ENCODE assay signal across 8 cellular contexts in genomic region chr14:50001146-50001998, GRCh38.
DNase-seq lines count a peak whose midpoint lies in the region; ATAC-seq and TF ChIP-seq lines count a peak whose summit lies in the region.

No MANE protein-coding gene starts in this region.

- POLR2A ChIA-PET in AG04450 (lab: Yijun Ruan, JAX), result interaction anchor here (0.9 to 2.6 kb wide), 5 partner anchors 22 to 89 kb away, joined by 3 to 6 read pairs (median 4); no protein-coding TSS in a partner anchor
- POLR2A ChIA-PET in activated B cell treated with CpG ODN at 0.5 μM for 24 hours (lab: Charles Lee), result interaction anchor here (0.5 to 7.3 kb wide), 39 partner anchors 9 to 381 kb away, joined by 3 to 301 read pairs (median 8); partner anchors contain the start of genes ARF6, MGAT2, NEMF and RPL36AL

- intact Hi-C loops in activated B cell treated with CpG ODN at 0.5 μM for 24 hours (cut with micrococcal nuclease), result loop anchor here (1.0 kb wide), 1 partner anchor 8 kb away; no protein-coding TSS in a partner anchor

- DNase-seq in AG04450 (ENCODE audit: low read depth, low spot score) (no peak), KBM-7 (peak; percentile 76), activated B cell treated with CpG ODN at 0.5 μM for 24 hours (peak; percentile 47), cerebellar cortex (ENCODE audit: low spot score) (peak; percentile 91), mesothelial cell of epicardium (ENCODE audit: low spot score in 2 of 2, unreplicated experiment in 2 of 2) (peak in 1 of 2 experiments; percentile 43), AML-193 (lab: John Stamatoyannopoulos, UW) (no peak)
- DNase-seq in stimulated activated effector memory CD8-positive, alpha-beta T cell treated with anti-CD3 and anti-CD28 coated beads, Interleukin-12 subunit alpha, Interleukin-12 subunit beta, amount 100 ng/mL, for 72 hours (ENCODE audit: low spot score in 2 of 2), result peak; percentile 64 to 91

- H3K36me3 Mint-ChIP-seq in activated B cell treated with CpG ODN at 0.5 μM for 24 hours (ENCODE audit: low read depth) (peaks cover 6% of the 10 kb centered on the region), mesothelial cell of epicardium (no peaks in the 10 kb centered on the region)
- peaks cover 94% of the 10 kb centered on the region for H3K36me3 Mint-ChIP-seq in stimulated activated effector memory CD8-positive, alpha-beta T cell treated with anti-CD3 and anti-CD28 coated beads, Interleukin-12 subunit alpha, Interleukin-12 subunit beta, amount 100 ng/mL, for 72 hours

- no peaks in the 10 kb centered on the region for H3K9me3 ChIP-seq in AG04450 (ENCODE audit: control insufficient read depth, insufficient read depth, low read length)

- in situ Hi-C loops in KBM-7 (cut with MboI; ENCODE audit: low pct_unique_long_range_greater_than_20kb, low sequenced_read_pairs), result no loop called here

- TF ChIP-seq CTCF in AG04450 (IDR thresholded peaks at IDR 0.05; ENCODE audit: low read depth, low read length) (no peak), activated B cell treated with CpG ODN at 0.5 μM for 24 hours (IDR thresholded peaks at IDR 0.05) (no peak), mesothelial cell of epicardium (IDR thresholded peaks at IDR 0.05; ENCODE audit: unreplicated experiment) (no peak)

- H3K4me1 Mint-ChIP-seq in activated B cell treated with CpG ODN at 0.5 μM for 24 hours, result peaks cover 71% of the 10 kb centered on the region
- H3K4me1 Mint-ChIP-seq in mesothelial cell of epicardium, result peaks cover 48% of the 10 kb centered on the region
- H3K4me1 Mint-ChIP-seq in stimulated activated effector memory CD8-positive, alpha-beta T cell treated with anti-CD3 and anti-CD28 coated beads, Interleukin-12 subunit alpha, Interleukin-12 subunit beta, amount 100 ng/mL, for 72 hours, result peaks cover 67% of the 10 kb centered on the region

- ATAC-seq in GM19023 (IDR thresholded peaks at IDR 0.05; ENCODE audit: unreplicated experiment) (peak; percentile 34), activated B cell treated with CpG ODN at 0.5 μM for 24 hours (ENCODE audit: low read depth) (peak; percentile 31)
- ATAC-seq in stimulated activated effector memory CD8-positive, alpha-beta T cell treated with anti-CD3 and anti-CD28 coated beads, Interleukin-12 subunit alpha, Interleukin-12 subunit beta, amount 100 ng/mL, for 72 hours, result peak; percentile 62

- H3K9me3 Mint-ChIP-seq in activated B cell treated with CpG ODN at 0.5 μM for 24 hours (no peaks in the 10 kb centered on the region), mesothelial cell of epicardium (no peaks in the 10 kb centered on the region)
- H3K9me3 Mint-ChIP-seq in stimulated activated effector memory CD8-positive, alpha-beta T cell treated with anti-CD3 and anti-CD28 coated beads, Interleukin-12 subunit alpha, Interleukin-12 subunit beta, amount 100 ng/mL, for 72 hours, result no peaks in the 10 kb centered on the region

- H3K27ac Mint-ChIP-seq in activated B cell treated with CpG ODN at 0.5 μM for 24 hours (peak overlapping the region; percentile 95), mesothelial cell of epicardium (peak overlapping the region; percentile 98)
- peak overlapping the region; percentile 98 for H3K27ac Mint-ChIP-seq in stimulated activated effector memory CD8-positive, alpha-beta T cell treated with anti-CD3 and anti-CD28 coated beads, Interleukin-12 subunit alpha, Interleukin-12 subunit beta, amount 100 ng/mL, for 72 hours

- peak overlapping the region; percentile 76 for H3K4me3 Mint-ChIP-seq in activated B cell treated with CpG ODN at 0.5 μM for 24 hours
- peak overlapping the region; percentile 14 for H3K4me3 Mint-ChIP-seq in mesothelial cell of epicardium
- H3K4me3 Mint-ChIP-seq in stimulated activated effector memory CD8-positive, alpha-beta T cell treated with anti-CD3 and anti-CD28 coated beads, Interleukin-12 subunit alpha, Interleukin-12 subunit beta, amount 100 ng/mL, for 72 hours, result peak overlapping the region; percentile 72

- H3K4me3 ChIP-seq in AG04450 (ENCODE audit: low read depth, low read length), result no peak overlapping the region

- CTCF ChIA-PET in AG04450 (lab: Charles Lee), result interaction anchor here (0.6 to 1.1 kb wide), 2 partner anchors 51 to 139 kb away, joined by 3 to 4 read pairs; no protein-coding TSS in a partner anchor
- CTCF ChIA-PET in activated B cell treated with CpG ODN at 0.5 μM for 24 hours (lab: Charles Lee), result interaction anchor here (0.8 to 6.7 kb wide), 10 partner anchors 21 to 136 kb away, joined by 3 to 90 read pairs (median 4); no protein-coding TSS in a partner anchor

- no peaks in the 10 kb centered on the region for H3K27me3 ChIP-seq in AG04450 (ENCODE audit: control insufficient read depth, insufficient read depth, low read length)

- H3K27ac ChIP-seq in AG04450 (ENCODE audit: low read depth, low read length), result peak overlapping the region; percentile 88

- H3K27me3 Mint-ChIP-seq in activated B cell treated with CpG ODN at 0.5 μM for 24 hours (no peaks in the 10 kb centered on the region), mesothelial cell of epicardium (ENCODE audit: low read depth) (no peaks in the 10 kb centered on the region)

Comparison
In these comparisons a context has a peak if more than half of its experiments do, and no peak if none do; other contexts are left out.
1. DNase-seq: peak in KBM-7 (single experiment), activated B cell treated with CpG ODN at 0.5 μM for 24 hours (single experiment), cerebellar cortex (single experiment) and stimulated activated effector memory CD8-positive, alpha-beta T cell treated with anti-CD3 and anti-CD28 coated beads, Interleukin-12 subunit alpha, Interleukin-12 subunit beta, amount 100 ng/mL, for 72 hours (2 of 2); none in AG04450 (single experiment) and AML-193 (0 of 2).
2. H3K4me3 Mint-ChIP-seq: peak in every context shown above with its lines; median percentile 76 in activated B cell treated with CpG ODN at 0.5 μM for 24 hours; 72 in stimulated activated effector memory CD8-positive, alpha-beta T cell treated with anti-CD3 and anti-CD28 coated beads, Interleukin-12 subunit alpha, Interleukin-12 subunit beta, amount 100 ng/mL, for 72 hours; 14 in mesothelial cell of epicardium.
3. Peak in every context shown above with its lines, with median percentiles within 50 percentile points of each other: ATAC-seq and H3K27ac Mint-ChIP-seq.